ENCODE assay signal across 8 cellular contexts in the genomic region with DNA sequence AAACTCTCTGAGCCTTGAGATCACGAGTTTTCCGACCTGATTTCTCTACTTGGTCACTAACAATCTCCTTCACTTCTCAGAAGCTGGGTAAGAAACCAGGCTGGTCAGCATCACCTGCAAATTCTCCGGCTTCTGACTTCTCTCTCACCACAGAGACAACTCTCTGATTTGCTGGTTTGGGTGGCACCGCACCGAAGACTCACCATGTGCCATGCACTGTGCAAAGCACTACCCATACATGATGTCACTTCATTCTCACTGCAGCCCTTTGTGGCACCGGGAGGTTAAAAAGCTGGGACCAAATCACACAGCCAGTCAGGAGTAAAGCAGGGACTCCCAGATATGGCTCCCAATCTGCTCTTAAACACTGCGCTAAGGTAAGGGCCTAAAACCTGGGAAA. TPM values are rescaled to one million over a fixed set of nuclear protein-coding genes. Genes with fewer than 3 reads are reported as not detected.
DNase-seq lines count a peak whose midpoint lies in the region; ATAC-seq, FAIRE-seq and TF ChIP-seq lines count a peak whose summit lies in the region.

No MANE protein-coding gene starts in this region.

- H3K27me3 ChIP-seq in Panc1 (ENCODE audit: control insufficient read depth, insufficient read depth, low read length) (no peaks in the 10 kb centered on the region), esophagus (ENCODE audit: control insufficient read depth in 1 of 2, insufficient read depth in 2 of 2, low read length in 2 of 2) (no peaks in the 10 kb centered on the region), pancreas (no peaks in the 10 kb centered on the region)

- CTCF ChIA-PET in Panc1 (lab: Charles Lee): no interaction called here

- DNase-seq in Panc1 (ENCODE audit: low read depth, low spot score) (no peak), pancreas (no peak), AG08395 (ENCODE audit: low spot score) (no peak), GF-D8 (lab: John Stamatoyannopoulos, UW) (no peak)

- peak overlapping the region; percentile 83 to 98 for H3K4me3 ChIP-seq in Panc1 (ENCODE audit: low read depth in 2 of 2, low read length in 2 of 2)
- peak overlapping the region; percentile 77 to 90 for H3K4me3 ChIP-seq in esophagus (ENCODE audit: low read depth in 1 of 2, low read length in 2 of 2)
- H3K4me3 ChIP-seq in pancreas: peak overlapping the region; percentile 63 to 99 (median 86)

- in situ Hi-C loops in Panc1 (cut with HindIII; ENCODE audit: low pct_unique_long_range_greater_than_20kb, low sequenced_read_pairs): no loop called here

- H3K36me3 ChIP-seq in Panc1 (ENCODE audit: control insufficient read depth, insufficient read depth, low read length): no peaks in the 10 kb centered on the region; the same call in 1 of the 2 replicates
- H3K36me3 ChIP-seq in esophagus (ENCODE audit: control insufficient read depth in 2 of 2, insufficient read depth in 2 of 2, low read length in 1 of 2): peaks cover 0 to 1% of the 10 kb centered on the region in 2 donors
- no peaks in the 10 kb centered on the region for H3K36me3 ChIP-seq in pancreas

- H3K9me3 ChIP-seq in Panc1 (ENCODE audit: control insufficient read depth, insufficient read depth, low read depth, low read length) (no peaks in the 10 kb centered on the region; the same call in 1 of the 2 replicates), esophagus (ENCODE audit: control insufficient read depth in 2 of 2, insufficient read depth in 1 of 2, low read depth in 1 of 2, low read length in 1 of 2) (peaks cover 0 to 6% of the 10 kb centered on the region in 2 donors), pancreas (no peaks in the 10 kb centered on the region)

- H3K4me1 ChIP-seq in Panc1 (ENCODE audit: control insufficient read depth, insufficient read depth, low read length) (peaks cover 10% of the 10 kb centered on the region), esophagus (ENCODE audit: control insufficient read depth in 2 of 2, insufficient read depth in 2 of 2, low read length in 1 of 2) (peaks cover 0 to 5% of the 10 kb centered on the region in 2 donors), pancreas (peaks cover 6 to 9% (median 9%) of the 10 kb centered on the region in 3 donors)

- intact Hi-C loops in Panc1 (cut with micrococcal nuclease; ENCODE audit: unreplicated experiment) (no loop called here), pancreas (cut with DNase I) (no loop called here)

- POLR2A ChIA-PET in Panc1 (lab: Charles Lee): no interaction called here

- FAIRE-seq in pancreas (lab: Jason Lieb, UNC): no peak

- BruUV-seq in Panc1 (replicated peaks; lab: Mats Ljungman, UMichigan): no TSS peak

- ATAC-seq in GM21717 (IDR thresholded peaks at IDR 0.05; ENCODE audit: unreplicated experiment) (peak; percentile 6), Panc1 (no peak), pancreas (no peak), HG03139 (IDR thresholded peaks at IDR 0.05; ENCODE audit: unreplicated experiment) (no peak), GM19324 (IDR thresholded peaks at IDR 0.05; ENCODE audit: low FRiP score, unreplicated experiment) (no peak)

- H3K27ac ChIP-seq in Panc1 (ENCODE audit: low read length) (peak overlapping the region; percentile 73), esophagus (ENCODE audit: low read depth in 2 of 2, low read length in 1 of 2) (peak overlapping the region in 1 of 2 donors; percentile 59), pancreas (peak overlapping the region in 1 of 4 donors; percentile 23)

- TF ChIP-seq CTCF in Panc1 (IDR thresholded peaks at IDR 0.05) (no peak), pancreas (IDR thresholded peaks at IDR 0.05) (no peak)

- 11 to 18% methylated on average over 7 of the region's 7 CpGs for WGBS in esophagus, 2 donors
- 7 to 8% methylated on average over 7 of the region's 7 CpGs for WGBS in pancreas, 2 donors

RNA-seq across cellular contexts. Expression of gene VAC14, which starts 0.7 kb away (rescaled TPM):
- total RNA-seq in Panc1 (2021; ENCODE audit: unreplicated experiment): 37.9 TPM
- polyA plus RNA-seq in Panc1 (2012; ENCODE audit: insufficient read length): 37.7 TPM
- 10 to 100 TPM; 24.8 to 31.3 TPM for polyA plus RNA-seq in esophagus
- 10 to 100 TPM in 5 of 6 donors, 1 to 10 TPM in 1; 9.6 to 21.8 (median 14.1) TPM for total RNA-seq in pancreas
- polyA plus RNA-seq in pancreas: 10 to 100 TPM; 32.2 to 36.3 TPM
